In genomic region chr7:77907281-77907680, GRCh38 we compare ENCODE assay signal across 19 cellular contexts.
"Had no signal": no experiment of that assay in that cellular context is flagged by ENCODE, and none has a peak within 500 bp of the region (broad histone marks: within the 10 kb centered on the region; RNA-seq: fewer than 3 reads in every experiment).

No MANE protein-coding gene starts in this region.

- H3K27ac Mint-ChIP-seq: activated CD4-positive, alpha-beta memory T cell treated with anti-CD3 and anti-CD28 coated beads for 36 hours; activated naive CD8-positive, alpha-beta T cell treated with anti-CD3 and anti-CD28 coated beads for 36 hours; progenitor cell of endocrine pancreas had no signal

- H3K4me1 Mint-ChIP-seq: activated naive CD8-positive, alpha-beta T cell treated with anti-CD3 and anti-CD28 coated beads for 36 hours; neural crest cell had no signal

- DNase-seq: activated CD4-positive, alpha-beta memory T cell treated with anti-CD3 and anti-CD28 coated beads for 36 hours; activated CD4-positive, alpha-beta T cell treated with anti-CD3 and anti-CD28 coated beads for 4 hours; activated naive CD4-positive, alpha-beta T cell; activated naive CD8-positive, alpha-beta T cell treated with anti-CD3 and anti-CD28 coated beads for 36 hours; activated T-cell treated with anti-CD3 and anti-CD28 coated beads for 4 hours; amniotic stem cell; effector memory CD4-positive, alpha-beta T cell; heart right ventricle; left ventricle myocardium inferior; stimulated activated CD4-positive, alpha-beta T cell treated with anti-CD3 and anti-CD28 coated beads, Interleukin-12 subunit alpha, Interleukin-12 subunit beta, amount 100 ng/mL, for 4 hours; stimulated activated CD4-positive, alpha-beta T cell treated with anti-CD3 and anti-CD28 coated beads, Interleukin-1b, Interleukin-23, amount 100 ng/mL, for 48 hours; stimulated activated CD8-positive, alpha-beta memory T cell treated with anti-CD3 and anti-CD28 coated beads, Interleukin-4, amount 100 ng/mL, for 48 hours; stimulated activated naive CD4-positive, alpha-beta T cell treated with Interleukin-2 at 50 U/mL for 16 hours; transverse colon had no signal

- H3K27me3 Mint-ChIP-seq: activated CD4-positive, alpha-beta memory T cell treated with anti-CD3 and anti-CD28 coated beads for 36 hours; activated naive CD8-positive, alpha-beta T cell treated with anti-CD3 and anti-CD28 coated beads for 36 hours; progenitor cell of endocrine pancreas had no signal

- H3K27ac ChIP-seq: esophagus muscularis mucosa, left ventricle myocardium inferior, suprapubic skin, transverse colon, vagina had no signal

- H3K4me3 Mint-ChIP-seq: activated CD4-positive, alpha-beta memory T cell treated with anti-CD3 and anti-CD28 coated beads for 36 hours; activated naive CD8-positive, alpha-beta T cell treated with anti-CD3 and anti-CD28 coated beads for 36 hours; neural crest cell had no signal

- H3K36me3 ChIP-seq: suprapubic skin had no signal

- H3K4me1 ChIP-seq: esophagus muscularis mucosa, suprapubic skin, transverse colon, vagina had no signal

- ATAC-seq: heart right ventricle had no signal

- H3K9me3 Mint-ChIP-seq: activated CD4-positive, alpha-beta memory T cell treated with anti-CD3 and anti-CD28 coated beads for 36 hours; activated naive CD8-positive, alpha-beta T cell treated with anti-CD3 and anti-CD28 coated beads for 36 hours; neural crest cell had no signal

- H3K9me3 ChIP-seq: esophagus muscularis mucosa, heart right ventricle, left ventricle myocardium inferior, suprapubic skin, transverse colon, vagina had no signal

- H3K27me3 ChIP-seq: esophagus muscularis mucosa, heart right ventricle, suprapubic skin, transverse colon, vagina had no signal

- H3K4me3 ChIP-seq: esophagus muscularis mucosa, heart right ventricle, left ventricle myocardium inferior, suprapubic skin, transverse colon, vagina had no signal
